In the genomic region with DNA sequence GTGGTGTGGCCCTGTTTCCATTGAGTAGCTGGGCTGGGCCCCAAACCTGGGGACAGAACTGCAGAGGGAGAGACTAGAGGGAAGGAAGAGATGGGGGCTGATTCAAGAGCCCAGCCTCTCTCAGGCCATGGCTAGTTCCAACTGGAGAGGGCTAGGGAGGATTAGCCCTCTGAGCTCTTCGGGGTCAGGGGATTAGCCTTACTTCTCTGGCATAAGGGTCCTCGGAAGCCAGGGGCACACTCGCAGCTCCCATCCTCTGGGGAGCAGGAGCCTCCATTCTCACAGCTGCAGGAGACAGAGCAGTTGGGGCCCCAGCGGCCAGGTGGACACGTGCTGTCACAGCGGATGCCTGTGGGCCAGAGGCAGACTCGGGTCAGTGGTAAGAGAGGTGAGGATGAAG, we compare ENCODE assay signal across 27 cellular contexts.
"Had no signal": no experiment of that assay in that cellular context is flagged by ENCODE, and none has a peak within 500 bp of the region (broad histone marks: within the 10 kb centered on the region; RNA-seq: fewer than 3 reads in every experiment).

No MANE protein-coding gene starts in this region.

- H3K27me3 ChIP-seq: cardiac muscle cell had no signal

- H3K4me3 Mint-ChIP-seq: activated CD4-positive, alpha-beta T cell treated with anti-CD3 and anti-CD28 coated beads, Interleukin-2, amount 10 ng/mL, durations not matched to agents 24 days and 14 days; activated CD8-positive, alpha-beta T cell treated with anti-CD3 and anti-CD28 coated beads for 36 hours; activated naive CD8-positive, alpha-beta T cell; activated naive CD8-positive, alpha-beta T cell treated with anti-CD3 and anti-CD28 coated beads, Interleukin-2, amount 50 U/mL, for 24 hours; activated T-cell treated with anti-CD3 and anti-CD28 coated beads, Interleukin-2, amount 50 U/mL, for 72 hours; activated T-helper 17 cell treated with anti-CD3 and anti-CD28 coated beads, Interleukin-2, amount 50 U/mL, for 72 hours; T-cell had no signal

- H3K9me3 Mint-ChIP-seq: activated CD4-positive, alpha-beta T cell treated with anti-CD3 and anti-CD28 coated beads, Interleukin-2, amount 10 ng/mL, durations not matched to agents 24 days and 14 days; activated CD8-positive, alpha-beta T cell treated with anti-CD3 and anti-CD28 coated beads for 36 hours; activated naive CD8-positive, alpha-beta T cell treated with anti-CD3 and anti-CD28 coated beads, Interleukin-2, amount 50 U/mL, for 24 hours; activated T-cell treated with anti-CD3 and anti-CD28 coated beads, Interleukin-2, amount 50 U/mL, for 72 hours; activated T-helper 17 cell treated with anti-CD3 and anti-CD28 coated beads, Interleukin-2, amount 50 U/mL, for 72 hours; T-cell had no signal

- ATAC-seq: activated CD8-positive, alpha-beta T cell treated with anti-CD3 and anti-CD28 coated beads for 36 hours; activated naive CD8-positive, alpha-beta T cell treated with anti-CD3 and anti-CD28 coated beads, Interleukin-2, amount 50 U/mL, for 24 hours; activated T-cell treated with anti-CD3 and anti-CD28 coated beads, Interleukin-2, amount 50 U/mL, for 72 hours; activated T-helper 17 cell treated with anti-CD3 and anti-CD28 coated beads, Interleukin-2, amount 50 U/mL, for 72 hours; Right ventricle myocardium inferior; SK-N-SH treated with all-trans-retinoic acid at 6 μM for 48 hours; T-cell had no signal

- DNase-seq: activated CD4-positive, alpha-beta T cell treated with anti-CD3 and anti-CD28 coated beads, Interleukin-2, amount 10 ng/mL, durations not matched to agents 24 days and 14 days; activated CD4-positive, alpha-beta T cell treated with anti-CD3 and anti-CD28 coated beads, Interleukin-2, amount 50 U/mL, for 4 hours; activated CD8-positive, alpha-beta T cell treated with anti-CD3 and anti-CD28 coated beads for 36 hours; activated effector memory CD4-positive, alpha-beta T cell treated with anti-CD3 and anti-CD28 coated beads, Interleukin-2, amount 50 U/mL, for 16 hours; activated naive CD4-positive, alpha-beta T cell treated with Interleukin-2 at 50 U/mL for 16 hours; activated naive CD8-positive, alpha-beta T cell treated with anti-CD3 and anti-CD28 coated beads, Interleukin-2, amount 50 U/mL, for 24 hours; activated T-cell treated with anti-CD3 and anti-CD28 coated beads, Interleukin-2, amount 50 U/mL, for 1 hour; activated T-cell treated with anti-CD3 and anti-CD28 coated beads, Interleukin-2, amount 50 U/mL, for 72 hours; Karpas-422; KBM-7; NCI-H1105; NCI-H1417 treated with DMSO at 0.1 percent for 48 hours; NCI-H187 treated with DMSO at 0.1 percent for 48 hours; NCI-H2081; NCI-H226; NCI-H446 treated with DMSO at 0.1 percent for 48 hours; NK-92 treated with Interleukin-12 subunit alpha and Interleukin-12 subunit beta, amount 100 ng/mL, for 24 hours; PC-9; SIG-M5; T-cell; T1000 had no signal

- H3K4me3 ChIP-seq: cardiac muscle cell, PC-9 had no signal

- H3K27ac Mint-ChIP-seq: activated CD4-positive, alpha-beta T cell treated with anti-CD3 and anti-CD28 coated beads, Interleukin-2, amount 10 ng/mL, durations not matched to agents 24 days and 14 days; activated CD8-positive, alpha-beta T cell treated with anti-CD3 and anti-CD28 coated beads for 36 hours; activated naive CD8-positive, alpha-beta T cell; activated naive CD8-positive, alpha-beta T cell treated with anti-CD3 and anti-CD28 coated beads, Interleukin-2, amount 50 U/mL, for 24 hours; activated T-cell treated with anti-CD3 and anti-CD28 coated beads, Interleukin-2, amount 50 U/mL, for 72 hours; activated T-helper 17 cell treated with anti-CD3 and anti-CD28 coated beads, Interleukin-2, amount 50 U/mL, for 72 hours; T-cell had no signal

- H3K36me3 ChIP-seq: cardiac muscle cell had no signal

- H3K4me2 ChIP-seq: PC-9 had no signal

- H2AFZ ChIP-seq: PC-9 had no signal

- H3K27me3 Mint-ChIP-seq: activated CD4-positive, alpha-beta T cell treated with anti-CD3 and anti-CD28 coated beads, Interleukin-2, amount 10 ng/mL, durations not matched to agents 24 days and 14 days; activated CD8-positive, alpha-beta T cell treated with anti-CD3 and anti-CD28 coated beads for 36 hours; activated naive CD8-positive, alpha-beta T cell; activated naive CD8-positive, alpha-beta T cell treated with anti-CD3 and anti-CD28 coated beads, Interleukin-2, amount 50 U/mL, for 24 hours; activated T-helper 17 cell treated with anti-CD3 and anti-CD28 coated beads, Interleukin-2, amount 50 U/mL, for 72 hours; T-cell had no signal

- H3K27ac ChIP-seq: cardiac muscle cell, PC-9, RWPE1 had no signal
